In genomic region chrX:123732679-123733363, GRCh38 we compare ENCODE assay signal across 1 cellular context.
TF ChIP-seq lines count a peak whose summit lies in the region.

TSS of gene THOC2 (minus strand) at chrX:123733052. CDS start at chrX:123733022, 30 bp downstream.

TF ChIP-seq in H1, 55 proteins besides CTCF, POLR2A, EP300 and RAD21 (continued from another document):
- TF ChIP-seq ATF2 (IDR thresholded peaks at IDR 0.05; ENCODE audit: low read length) (no peak), KDM5A (IDR thresholded peaks at IDR 0.05; ENCODE audit: low read length) (no peak), SIN3A (conservative IDR thresholded peaks at IDR 0.05 in 1 of 2, IDR thresholded peaks at IDR 0.05 in 1 of 2; ENCODE audit: low read depth in 1 of 2, low read length in 2 of 2) (no peak), CHD1 (IDR thresholded peaks at IDR 0.05; ENCODE audit: low read depth, low read length) (no peak), E2F6 (IDR thresholded peaks at IDR 0.05) (peak; percentile 84), EZH2 (IDR thresholded peaks at IDR 0.05; ENCODE audit: low read depth, low read length, severe bottlenecking) (no peak), RBBP5 (IDR thresholded peaks at IDR 0.05; ENCODE audit: borderline replicate concordance, low read depth, low read length) (no peak), PHF8 (conservative IDR thresholded peaks at IDR 0.05; ENCODE audit: low read depth, low read length) (peak; percentile 78), YY1 (IDR thresholded peaks at IDR 0.05; ENCODE audit: low read depth, low read length) (peak; percentile 89), BRCA1 (IDR thresholded peaks at IDR 0.05; ENCODE audit: low read depth, low read length) (no peak), NRF1 (IDR thresholded peaks at IDR 0.05; ENCODE audit: low read depth, low read length) (no peak), BACH1 (IDR thresholded peaks at IDR 0.05; ENCODE audit: low read length) (no peak), GABPA (IDR thresholded peaks at IDR 0.05; ENCODE audit: borderline replicate concordance, insufficient read depth, low read length) (no peak), POLR2AphosphoS5 (IDR thresholded peaks at IDR 0.05; ENCODE audit: low read depth, low read length) (peak; percentile 52; the same call in 1 of the 2 replicates), CEBPB (IDR thresholded peaks at IDR 0.05; ENCODE audit: low read depth, low read length) (no peak), TBP (IDR thresholded peaks at IDR 0.05; ENCODE audit: low read depth, low read length) (peak; percentile 50; the same call in 1 of the 2 replicates), KDM1A (IDR thresholded peaks at IDR 0.05; ENCODE audit: borderline replicate concordance, low read length) (peak; percentile 52; the same call in 1 of the 2 replicates), RNF2 (IDR thresholded peaks at IDR 0.05; ENCODE audit: borderline replicate concordance, low read depth, low read length, missing control alignments, poor library complexity, severe bottlenecking) (no peak), MAX (IDR thresholded peaks at IDR 0.05) (peak; percentile 76), CHD2 (IDR thresholded peaks at IDR 0.05; ENCODE audit: low read length) (no peak), HDAC2 (IDR thresholded peaks at IDR 0.05; ENCODE audit: borderline replicate concordance in 1 of 2, low read depth in 2 of 2, low read length in 2 of 2) (no peak), TCF12 (IDR thresholded peaks at IDR 0.05; ENCODE audit: low read depth, low read length) (no peak), CTBP2 (IDR thresholded peaks at IDR 0.05; ENCODE audit: borderline replicate concordance, insufficient read depth, insufficient read length, low read length) (no peak), SP1 (IDR thresholded peaks at IDR 0.05; ENCODE audit: low read depth, low read length) (no peak), SIRT6 (IDR thresholded peaks at IDR 0.05; ENCODE audit: low read length) (no peak), ZNF274 (IDR thresholded peaks at IDR 0.05; ENCODE audit: borderline replicate concordance, extremely low read depth, low read length) (no peak), KDM4A (IDR thresholded peaks at IDR 0.05; ENCODE audit: low read depth, low read length, severe bottlenecking) (peak; percentile 54), TEAD4 (IDR thresholded peaks at IDR 0.05; ENCODE audit: low read depth, low read length) (no peak)
